ENCODE assay signal across 15 cellular contexts in the genomic region with DNA sequence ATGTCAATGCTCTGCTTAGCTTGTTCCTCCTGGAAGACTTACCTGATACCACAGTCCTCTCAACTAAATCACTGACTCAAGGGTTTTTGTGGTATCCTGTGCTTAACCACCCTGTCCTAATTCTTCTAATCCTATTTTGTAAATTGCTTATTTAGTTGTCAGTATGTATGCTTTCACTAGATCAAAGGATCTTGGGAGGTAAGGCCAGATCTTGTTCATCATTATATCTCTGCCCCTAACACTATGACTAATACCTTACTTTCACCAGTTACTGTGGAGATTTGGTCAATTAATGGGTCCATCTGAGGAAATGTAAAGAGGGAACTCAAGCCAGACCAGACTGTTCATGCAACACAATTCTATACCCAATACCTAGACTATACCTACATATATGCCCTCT.
DNase-seq lines count a peak whose midpoint lies in the region; ATAC-seq and TF ChIP-seq lines count a peak whose summit lies in the region.
"Had no signal": no experiment of that assay in that cellular context is flagged by ENCODE, and none has a peak within 500 bp of the region (broad histone marks: within the 10 kb centered on the region; RNA-seq: fewer than 3 reads in every experiment).

No MANE protein-coding gene starts in this region.

- H3K27ac ChIP-seq in ascending aorta: peak overlapping the region; percentile 34 to 62
- no peak overlapping the region for H3K27ac ChIP-seq in trophoblast cell (ENCODE audit: low read depth, low read length)
- H3K27ac ChIP-seq: C4-2B had no signal

- H3K36me3 ChIP-seq in ascending aorta (no peaks in the 10 kb centered on the region), trophoblast cell (ENCODE audit: control insufficient read depth in 1 of 2, insufficient read depth in 2 of 2, low read length in 2 of 2) (no peaks in the 10 kb centered on the region)

- H2BK5ac ChIP-seq in trophoblast cell (ENCODE audit: low read depth, low read length, poor library complexity): no peak overlapping the region

- H3K36me3 Mint-ChIP-seq in HFFc6 (ENCODE audit: low read depth): peaks cover 25% of the 10 kb centered on the region

- H4K8ac ChIP-seq in trophoblast cell (ENCODE audit: low read depth, low read length): no peak overlapping the region

- no peak overlapping the region for H3K4ac ChIP-seq in trophoblast cell (ENCODE audit: low read depth, low read length)

- intact Hi-C loops in ascending aorta (cut with DNase I) (loop anchor here (10.0 kb wide), 1 partner anchor 110 kb away; no protein-coding TSS in a partner anchor), left ventricle myocardium superior (cut with micrococcal nuclease) (no loop called here)

- no peak overlapping the region for H3K4me3 Mint-ChIP-seq in HFFc6
- H3K4me3 Mint-ChIP-seq: CD4-positive, alpha-beta T cell had no signal

- no peak overlapping the region for H4K12ac ChIP-seq in trophoblast cell (ENCODE audit: low read depth, low read length)

- no peak for ATAC-seq in left ventricle myocardium superior

- TF ChIP-seq CTCF in HFFc6 (IDR thresholded peaks at IDR 0.05) (no peak), ascending aorta (IDR thresholded peaks at IDR 0.05) (no peak)

- H3K9me3 Mint-ChIP-seq in HFFc6: no peaks in the 10 kb centered on the region
- H3K9me3 Mint-ChIP-seq: CD4-positive, alpha-beta T cell had no signal

- H2AK5ac ChIP-seq in trophoblast cell (ENCODE audit: low read length): no peak overlapping the region

- H3K4me3 ChIP-seq in ascending aorta (no peak overlapping the region), trophoblast cell (ENCODE audit: low read depth, low read length) (no peak overlapping the region)

- H3K79me1 ChIP-seq in trophoblast cell (ENCODE audit: low read length): no peaks in the 10 kb centered on the region

- H3K27me3 ChIP-seq in ascending aorta (no peaks in the 10 kb centered on the region), trophoblast cell (ENCODE audit: insufficient read depth, low read length) (no peaks in the 10 kb centered on the region)

- peaks cover 48% of the 10 kb centered on the region for H3K4me1 Mint-ChIP-seq in HFFc6 (ENCODE audit: low read depth)

- no peak overlapping the region for H2AFZ ChIP-seq in trophoblast cell (ENCODE audit: insufficient read depth, low read length, poor library complexity)

- H4K91ac ChIP-seq in trophoblast cell (ENCODE audit: low read depth, low read length): no peak overlapping the region

- H3K9ac ChIP-seq in trophoblast cell (ENCODE audit: low read length): no peak overlapping the region

- H3K4me2 ChIP-seq in trophoblast cell (ENCODE audit: low read length): no peak overlapping the region

- peaks cover 3% of the 10 kb centered on the region for H3K27me3 Mint-ChIP-seq in HFFc6 (ENCODE audit: insufficient read depth)
- H3K27me3 Mint-ChIP-seq: CD4-positive, alpha-beta T cell had no signal

- no peaks in the 10 kb centered on the region for H3K79me2 ChIP-seq in trophoblast cell (ENCODE audit: control insufficient read depth, insufficient read depth, low read length, poor library complexity)

- H3K18ac ChIP-seq in trophoblast cell (ENCODE audit: low read length): no peak overlapping the region

- H3K4me1 ChIP-seq in ascending aorta (peaks cover 0 to 19% of the 10 kb centered on the region in 2 donors), trophoblast cell (ENCODE audit: control insufficient read depth in 1 of 2, insufficient read depth in 2 of 2, low read length in 2 of 2) (peaks cover 0 to 7% of the 10 kb centered on the region in 2 experiments)
- H3K4me1 ChIP-seq: Caco-2 had no signal

- DNase-seq in ELR (ENCODE audit: low read depth): peak; percentile 16
- DNase-seq in HFFc6: no peak
- DNase-seq in ascending aorta (ENCODE audit: low spot score in 2 of 2): no peak
- DNase-seq in trophoblast cell: no peak
- no peak for DNase-seq in NCI-H2081 (lab: John Stamatoyannopoulos, UW)
- DNase-seq in left ventricle myocardium superior: no peak
- DNase-seq in NCI-H2227 treated with DMSO at 0.1 percent for 48 hours (lab: John Stamatoyannopoulos, UW): no peak
- no peak for DNase-seq in ACHN
- DNase-seq: AML-193; Caco-2; CD4-positive, alpha-beta T cell; GDM1; GOT3; H7 had no signal

- H2BK120ac ChIP-seq in trophoblast cell (ENCODE audit: insufficient read depth, low read length, poor library complexity): no peak overlapping the region

- in situ Hi-C loops in ACHN (cut with HindIII; ENCODE audit: low pct_ligation_motif_present, low pct_unique_long_range_greater_than_20kb, low sequenced_read_pairs): no loop called here

- H3K27ac Mint-ChIP-seq in HFFc6: peak overlapping the region; percentile 17; the same call in 1 of the 2 replicates
- H3K27ac Mint-ChIP-seq: CD4-positive, alpha-beta T cell had no signal

- H3K23ac ChIP-seq in trophoblast cell (ENCODE audit: low read length): no peak overlapping the region

- H3K14ac ChIP-seq in trophoblast cell (ENCODE audit: low read length): no peak overlapping the region

- no peaks in the 10 kb centered on the region for H3K9me3 ChIP-seq in ascending aorta
- no peaks in the 10 kb centered on the region for H3K9me3 ChIP-seq in trophoblast cell (ENCODE audit: insufficient read depth, low read depth, low read length)
- H3K9me3 ChIP-seq: Caco-2 had no signal

- H2BK12ac ChIP-seq in trophoblast cell (ENCODE audit: low read length): peak overlapping the region; percentile 30
